Comparison of ENCODE assay signal across 9 cellular contexts in genomic region chr9:130118841-130119520, GRCh38. TPM values are rescaled to one million over a fixed set of nuclear protein-coding genes. Genes with fewer than 3 reads are reported as not detected.
DNase-seq lines count a peak whose midpoint lies in the region; ATAC-seq and TF ChIP-seq lines count a peak whose summit lies in the region.
"Had no signal": no experiment of that assay in that cellular context is flagged by ENCODE, and none has a peak within 500 bp of the region (broad histone marks: within the 10 kb centered on the region; RNA-seq: fewer than 3 reads in every experiment).

No MANE protein-coding gene starts in this region.

- H3K27ac ChIP-seq in foreskin keratinocyte: peak overlapping the region; percentile 65
- peak overlapping the region; percentile 55 for H3K27ac ChIP-seq in substantia nigra (ENCODE audit: low read depth, low read length, poor library complexity, severe bottlenecking)

- H3K4me1 ChIP-seq in foreskin keratinocyte: peaks cover 17% of the 10 kb centered on the region

- peak; percentile 85 for ATAC-seq in foreskin keratinocyte

- no peak for TF ChIP-seq CTCF in foreskin keratinocyte (conservative IDR thresholded peaks at IDR 0.05)

- DNase-seq in NCI-H2196 (lab: John Stamatoyannopoulos, UW; ENCODE audit: unreplicated experiment): peak; percentile 39
- DNase-seq in NCI-H2196 treated with DMSO at 0.1 percent for 48 hours (lab: John Stamatoyannopoulos, UW; ENCODE audit: unreplicated experiment): no peak
- peak; percentile 93 for DNase-seq in NCI-H774 (lab: John Stamatoyannopoulos, UW)
- peak; percentile 47 to 85 for DNase-seq in foreskin keratinocyte
- DNase-seq in substantia nigra (lab: John Stamatoyannopoulos, UW): peak in 2 of 49 donors; percentile 47 to 96
- no peak for DNase-seq in cerebellar nuclear complex (lab: John Stamatoyannopoulos, UW)
- DNase-seq in hippocampal formation (lab: John Stamatoyannopoulos, UW): no peak
- no peak for DNase-seq in KG1 (lab: John Stamatoyannopoulos, UW)
- DNase-seq: activated naive CD8-positive, alpha-beta T cell treated with anti-CD3 and anti-CD28 coated beads, Interleukin-2, amount 10 ng/mL, durations not matched to agents 7 days and 5 days had no signal

- no peaks in the 10 kb centered on the region for H3K27me3 ChIP-seq in foreskin keratinocyte

RNA-seq across cellular contexts. Expression of gene NCS1, which starts 53.2 kb away (rescaled TPM):
- 44.0 and 44.7 TPM in 2 replicates for total RNA-seq in foreskin keratinocyte
- 36.2 and 39.1 TPM in 2 replicates for polyA plus RNA-seq in foreskin keratinocyte

Comparison
In these comparisons a context has a peak if more than half of its experiments do, and no peak if none do; other contexts are left out.
1. DNase-seq: peak in NCI-H2196 (single experiment), NCI-H774 (single experiment) and foreskin keratinocyte (2 of 2); none in NCI-H2196 treated with DMSO at 0.1 percent for 48 hours (single experiment), cerebellar nuclear complex (0 of 2), hippocampal formation (0 of 2) and KG1 (single experiment).